1 cellular context compared by ENCODE assay signal in the genomic region with DNA sequence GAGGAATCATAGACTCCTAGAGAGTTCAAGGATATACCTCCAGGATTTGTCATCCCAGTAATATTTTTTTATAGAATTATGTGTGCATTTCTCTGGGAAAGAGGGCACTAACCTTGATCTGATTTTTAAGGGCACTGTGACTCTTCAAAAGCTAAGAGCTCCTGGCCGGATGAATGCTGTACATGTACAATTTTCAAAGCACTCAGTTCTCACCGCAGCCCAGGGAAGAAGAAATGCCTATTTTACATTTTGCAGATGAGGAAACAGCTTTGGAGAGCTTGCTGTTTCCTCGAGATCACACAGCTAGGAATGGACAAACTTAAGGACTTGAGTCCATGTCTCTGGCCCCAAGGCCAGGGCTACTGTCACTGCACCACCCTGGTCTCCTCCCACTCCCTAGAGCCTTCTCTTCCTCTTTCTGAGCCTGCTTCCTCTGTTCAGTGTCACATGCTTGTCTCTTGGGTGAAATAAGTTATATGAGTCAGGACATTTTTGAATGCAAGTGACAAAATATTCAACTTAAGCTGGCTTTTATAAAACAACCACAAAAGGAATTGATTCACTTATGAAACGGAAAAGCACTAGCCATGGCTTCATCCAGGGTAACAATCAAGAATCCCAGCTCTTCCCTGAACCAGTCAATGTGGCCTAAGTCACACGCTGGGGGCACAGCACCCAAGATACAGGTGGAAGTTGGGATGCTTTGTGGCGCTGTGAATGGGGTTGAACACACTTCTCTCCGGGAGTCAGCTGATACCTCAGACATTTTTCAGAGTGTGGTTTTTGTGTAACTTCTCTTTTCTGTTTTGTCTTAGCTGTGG.
A peak's percentile ranks its signal among the peaks of the same experiment; 100 is the strongest.
TF ChIP-seq lines count a peak whose summit lies in the region.

No MANE protein-coding gene starts in this region.

TF ChIP-seq in K562, 482 proteins besides CTCF, POLR2A, EP300 and RAD21 (continued from another document):
- TF ChIP-seq, protein P1, sequence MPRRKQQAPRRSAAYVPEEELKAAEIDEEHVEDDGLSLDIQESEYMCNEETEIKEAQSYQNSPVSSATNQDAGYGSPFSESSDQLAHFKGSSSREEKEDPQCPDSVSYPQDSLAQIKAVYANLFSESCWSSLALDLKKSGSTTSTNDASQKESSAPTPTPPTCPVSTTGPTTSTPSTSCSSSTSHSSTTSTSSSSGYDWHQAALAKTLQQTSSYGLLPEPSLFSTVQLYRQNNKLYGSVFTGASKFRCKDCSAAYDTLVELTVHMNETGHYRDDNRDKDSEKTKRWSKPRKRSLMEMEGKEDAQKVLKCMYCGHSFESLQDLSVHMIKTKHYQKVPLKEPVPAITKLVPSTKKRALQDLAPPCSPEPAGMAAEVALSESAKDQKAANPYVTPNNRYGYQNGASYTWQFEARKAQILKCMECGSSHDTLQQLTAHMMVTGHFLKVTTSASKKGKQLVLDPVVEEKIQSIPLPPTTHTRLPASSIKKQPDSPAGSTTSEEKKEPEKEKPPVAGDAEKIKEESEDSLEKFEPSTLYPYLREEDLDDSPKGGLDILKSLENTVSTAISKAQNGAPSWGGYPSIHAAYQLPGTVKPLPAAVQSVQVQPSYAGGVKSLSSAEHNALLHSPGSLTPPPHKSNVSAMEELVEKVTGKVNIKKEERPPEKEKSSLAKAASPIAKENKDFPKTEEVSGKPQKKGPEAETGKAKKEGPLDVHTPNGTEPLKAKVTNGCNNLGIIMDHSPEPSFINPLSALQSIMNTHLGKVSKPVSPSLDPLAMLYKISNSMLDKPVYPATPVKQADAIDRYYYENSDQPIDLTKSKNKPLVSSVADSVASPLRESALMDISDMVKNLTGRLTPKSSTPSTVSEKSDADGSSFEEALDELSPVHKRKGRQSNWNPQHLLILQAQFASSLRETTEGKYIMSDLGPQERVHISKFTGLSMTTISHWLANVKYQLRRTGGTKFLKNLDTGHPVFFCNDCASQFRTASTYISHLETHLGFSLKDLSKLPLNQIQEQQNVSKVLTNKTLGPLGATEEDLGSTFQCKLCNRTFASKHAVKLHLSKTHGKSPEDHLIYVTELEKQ (CRISPR knock-in tag; IDR thresholded peaks at IDR 0.05), result no peak
- TF ChIP-seq TEAD1 (CRISPR knock-in tag; IDR thresholded peaks at IDR 0.05) (0 out of 4 replicates have a peak, but pooled peaks of 1 of the 2 experiments have one; percentile 16), FOSL1 (tag; conservative IDR thresholded peaks at IDR 0.05) (0 out of 2 replicates have a peak, but pooled peaks have one; percentile 32), NR2C1 (IDR thresholded peaks at IDR 0.05) (no peak), NR2C1 (tag; IDR thresholded peaks at IDR 0.05) (no peak; the same call in 1 of the 2 replicates), SMAD4 (CRISPR knock-in tag; conservative IDR thresholded peaks at IDR 0.05) (peak; percentile 79; the same call in 1 of the 2 replicates), ADNP (tag; IDR thresholded peaks at IDR 0.05) (no peak), GABPA (tag; conservative IDR thresholded peaks at IDR 0.05; ENCODE audit: low read depth) (0 out of 2 replicates have a peak, but pooled peaks have one; percentile 27), MAZ (CRISPR knock-in tag; conservative IDR thresholded peaks at IDR 0.05 in 1 of 2, IDR thresholded peaks at IDR 0.05 in 1 of 2) (peak; percentile 24 to 69; a peak in 2 of 4 replicates), FOXJ2 (tag; IDR thresholded peaks at IDR 0.05) (no peak), KDM5B (IDR thresholded peaks at IDR 0.05; ENCODE audit: insufficient replicate concordance, low read depth, low read length) (no peak), NFE2 (IDR thresholded peaks at IDR 0.05; ENCODE audit: low read depth) (peak; percentile 54), CEBPB (tag; IDR thresholded peaks at IDR 0.05) (no peak), RFX1 (IDR thresholded peaks at IDR 0.05) (no peak), HOXB6 (CRISPR knock-in tag; IDR thresholded peaks at IDR 0.05; ENCODE audit: borderline replicate concordance) (no peak), MAFG (tag; conservative IDR thresholded peaks at IDR 0.05) (no peak; the same call in 1 of the 2 replicates), HCFC1 (IDR thresholded peaks at IDR 0.05; ENCODE audit: low read depth, low read length) (no peak), SRF (CRISPR knock-in tag; IDR thresholded peaks at IDR 0.05) (peak in 1 of 2 experiments; percentile 77; a peak in 1 of 4 replicates), JUN (IDR thresholded peaks at IDR 0.05; ENCODE audit: borderline replicate concordance, low read depth, low read length) (0 out of 2 replicates have a peak, but pooled peaks have one; percentile 15), JUN (CRISPR knock-in tag; IDR thresholded peaks at IDR 0.05; ENCODE audit: borderline replicate concordance) (no peak)
- TF ChIP-seq, protein P2, sequence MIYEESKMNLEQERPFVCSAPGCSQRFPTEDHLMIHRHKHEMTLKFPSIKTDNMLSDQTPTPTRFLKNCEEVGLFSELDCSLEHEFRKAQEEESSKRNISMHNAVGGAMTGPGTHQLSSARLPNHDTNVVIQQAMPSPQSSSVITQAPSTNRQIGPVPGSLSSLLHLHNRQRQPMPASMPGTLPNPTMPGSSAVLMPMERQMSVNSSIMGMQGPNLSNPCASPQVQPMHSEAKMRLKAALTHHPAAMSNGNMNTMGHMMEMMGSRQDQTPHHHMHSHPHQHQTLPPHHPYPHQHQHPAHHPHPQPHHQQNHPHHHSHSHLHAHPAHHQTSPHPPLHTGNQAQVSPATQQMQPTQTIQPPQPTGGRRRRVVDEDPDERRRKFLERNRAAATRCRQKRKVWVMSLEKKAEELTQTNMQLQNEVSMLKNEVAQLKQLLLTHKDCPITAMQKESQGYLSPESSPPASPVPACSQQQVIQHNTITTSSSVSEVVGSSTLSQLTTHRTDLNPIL (CRISPR knock-in tag; IDR thresholded peaks at IDR 0.05), result no peak
- TF ChIP-seq, protein P3, sequence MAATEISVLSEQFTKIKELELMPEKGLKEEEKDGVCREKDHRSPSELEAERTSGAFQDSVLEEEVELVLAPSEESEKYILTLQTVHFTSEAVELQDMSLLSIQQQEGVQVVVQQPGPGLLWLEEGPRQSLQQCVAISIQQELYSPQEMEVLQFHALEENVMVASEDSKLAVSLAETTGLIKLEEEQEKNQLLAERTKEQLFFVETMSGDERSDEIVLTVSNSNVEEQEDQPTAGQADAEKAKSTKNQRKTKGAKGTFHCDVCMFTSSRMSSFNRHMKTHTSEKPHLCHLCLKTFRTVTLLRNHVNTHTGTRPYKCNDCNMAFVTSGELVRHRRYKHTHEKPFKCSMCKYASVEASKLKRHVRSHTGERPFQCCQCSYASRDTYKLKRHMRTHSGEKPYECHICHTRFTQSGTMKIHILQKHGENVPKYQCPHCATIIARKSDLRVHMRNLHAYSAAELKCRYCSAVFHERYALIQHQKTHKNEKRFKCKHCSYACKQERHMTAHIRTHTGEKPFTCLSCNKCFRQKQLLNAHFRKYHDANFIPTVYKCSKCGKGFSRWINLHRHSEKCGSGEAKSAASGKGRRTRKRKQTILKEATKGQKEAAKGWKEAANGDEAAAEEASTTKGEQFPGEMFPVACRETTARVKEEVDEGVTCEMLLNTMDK (IDR thresholded peaks at IDR 0.05; ENCODE audit: borderline replicate concordance, insufficient read depth, low read depth, low read length, poor library complexity, severe bottlenecking), result no peak
- TF ChIP-seq, protein P4, sequence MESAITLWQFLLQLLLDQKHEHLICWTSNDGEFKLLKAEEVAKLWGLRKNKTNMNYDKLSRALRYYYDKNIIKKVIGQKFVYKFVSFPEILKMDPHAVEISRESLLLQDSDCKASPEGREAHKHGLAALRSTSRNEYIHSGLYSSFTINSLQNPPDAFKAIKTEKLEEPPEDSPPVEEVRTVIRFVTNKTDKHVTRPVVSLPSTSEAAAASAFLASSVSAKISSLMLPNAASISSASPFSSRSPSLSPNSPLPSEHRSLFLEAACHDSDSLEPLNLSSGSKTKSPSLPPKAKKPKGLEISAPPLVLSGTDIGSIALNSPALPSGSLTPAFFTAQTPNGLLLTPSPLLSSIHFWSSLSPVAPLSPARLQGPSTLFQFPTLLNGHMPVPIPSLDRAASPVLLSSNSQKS (CRISPR knock-in tag; IDR thresholded peaks at IDR 0.05), result no peak
- TF ChIP-seq, protein P5, sequence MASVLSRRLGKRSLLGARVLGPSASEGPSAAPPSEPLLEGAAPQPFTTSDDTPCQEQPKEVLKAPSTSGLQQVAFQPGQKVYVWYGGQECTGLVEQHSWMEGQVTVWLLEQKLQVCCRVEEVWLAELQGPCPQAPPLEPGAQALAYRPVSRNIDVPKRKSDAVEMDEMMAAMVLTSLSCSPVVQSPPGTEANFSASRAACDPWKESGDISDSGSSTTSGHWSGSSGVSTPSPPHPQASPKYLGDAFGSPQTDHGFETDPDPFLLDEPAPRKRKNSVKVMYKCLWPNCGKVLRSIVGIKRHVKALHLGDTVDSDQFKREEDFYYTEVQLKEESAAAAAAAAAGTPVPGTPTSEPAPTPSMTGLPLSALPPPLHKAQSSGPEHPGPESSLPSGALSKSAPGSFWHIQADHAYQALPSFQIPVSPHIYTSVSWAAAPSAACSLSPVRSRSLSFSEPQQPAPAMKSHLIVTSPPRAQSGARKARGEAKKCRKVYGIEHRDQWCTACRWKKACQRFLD (CRISPR knock-in tag; IDR thresholded peaks at IDR 0.05), result peak; percentile 94
- TF ChIP-seq, protein P6, sequence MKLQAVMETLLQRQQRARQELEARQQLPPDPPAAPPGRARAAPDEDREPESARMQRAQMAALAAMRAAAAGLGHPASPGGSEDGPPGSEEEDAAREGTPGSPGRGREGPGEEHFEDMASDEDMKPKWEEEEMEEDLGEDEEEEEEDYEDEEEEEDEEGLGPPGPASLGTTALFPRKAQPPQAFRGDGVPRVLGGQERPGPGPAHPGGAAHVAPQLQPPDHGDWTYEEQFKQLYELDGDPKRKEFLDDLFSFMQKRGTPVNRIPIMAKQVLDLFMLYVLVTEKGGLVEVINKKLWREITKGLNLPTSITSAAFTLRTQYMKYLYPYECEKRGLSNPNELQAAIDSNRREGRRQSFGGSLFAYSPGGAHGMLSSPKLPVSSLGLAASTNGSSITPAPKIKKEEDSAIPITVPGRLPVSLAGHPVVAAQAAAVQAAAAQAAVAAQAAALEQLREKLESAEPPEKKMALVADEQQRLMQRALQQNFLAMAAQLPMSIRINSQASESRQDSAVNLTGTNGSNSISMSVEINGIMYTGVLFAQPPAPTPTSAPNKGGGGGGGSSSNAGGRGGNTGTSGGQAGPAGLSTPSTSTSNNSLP (IDR thresholded peaks at IDR 0.05; ENCODE audit: borderline replicate concordance, low read depth, low read length), result no peak
